In genomic region chr11:92827132-92827531, GRCh38 we compare ENCODE assay signal across 19 cellular contexts.
DNase-seq lines count a peak whose midpoint lies in the region; ATAC-seq, FAIRE-seq and TF ChIP-seq lines count a peak whose summit lies in the region.
"Had no signal": no experiment of that assay in that cellular context is flagged by ENCODE, and none has a peak within 500 bp of the region (broad histone marks: within the 10 kb centered on the region; RNA-seq: fewer than 3 reads in every experiment).

No MANE protein-coding gene starts in this region.

- no peak overlapping the region for H2BK5ac ChIP-seq in mesendoderm (ENCODE audit: low read length)

- H3K4me1 ChIP-seq in SK-N-SH (ENCODE audit: control insufficient read depth in 1 of 2, insufficient read depth in 2 of 2, low read depth in 1 of 2, low read length in 1 of 2) (peaks cover 0 to 28% of the 10 kb centered on the region in 2 experiments; a peak in 3 of 4 replicates), astrocyte (ENCODE audit: insufficient read depth, low read length) (peaks cover 4% of the 10 kb centered on the region), mesendoderm (ENCODE audit: control insufficient read depth, low read depth, low read length) (peaks cover 9% of the 10 kb centered on the region), transverse colon (peaks cover 0 to 4% (median 0%) of the 10 kb centered on the region in 4 donors)
- H3K4me1 ChIP-seq: A549; BLaER1 treated with 17β-estradiol and CSF1 and Interleukin-3, amounts not matched to agents 10 nM and 100 nM had no signal

- H3K36me3 ChIP-seq in SK-N-SH (replicated peaks in 1 of 2; ENCODE audit: control insufficient read depth in 1 of 2, insufficient read depth in 2 of 2, low read length in 1 of 2): no peaks in the 10 kb centered on the region
- no peaks in the 10 kb centered on the region for H3K36me3 ChIP-seq in astrocyte (ENCODE audit: insufficient read depth, low read length)
- H3K36me3 ChIP-seq in mesendoderm (ENCODE audit: control insufficient read depth, insufficient read depth, low read length): no peaks in the 10 kb centered on the region
- H3K36me3 ChIP-seq in transverse colon: no peaks in the 10 kb centered on the region
- H3K36me3 ChIP-seq: BLaER1 treated with 17β-estradiol and CSF1 and Interleukin-3, amounts not matched to agents 10 nM and 100 nM had no signal

- intact Hi-C loops in transverse colon (cut with DNase I; ENCODE audit: low total_unique reads): no loop called here

- CTCF ChIA-PET in SK-N-SH (lab: Yijun Ruan, JAX): no interaction called here

- no peak for FAIRE-seq in astrocyte (lab: Jason Lieb, UNC)
- FAIRE-seq: A549 had no signal

- no peak overlapping the region for H4K8ac ChIP-seq in mesendoderm (ENCODE audit: low read depth, low read length)

- ATAC-seq in SK-N-SH treated with all-trans-retinoic acid at 6 μM for 48 hours (no peak), GM19452 (IDR thresholded peaks at IDR 0.05; ENCODE audit: unreplicated experiment) (no peak), omental fat pad (ENCODE audit: low FRiP score) (no peak)
- ATAC-seq: A549, Panc1 had no signal

- H3K79me2 ChIP-seq in SK-N-SH (ENCODE audit: insufficient read depth): no peaks in the 10 kb centered on the region
- no peaks in the 10 kb centered on the region for H3K79me2 ChIP-seq in astrocyte (ENCODE audit: insufficient read depth, low read length)
- no peaks in the 10 kb centered on the region for H3K79me2 ChIP-seq in mesendoderm (ENCODE audit: control insufficient read depth, insufficient read depth, low read length)

- H3K27me3 ChIP-seq in SK-N-SH (ENCODE audit: insufficient read depth): no peaks in the 10 kb centered on the region
- no peaks in the 10 kb centered on the region for H3K27me3 ChIP-seq in astrocyte (ENCODE audit: insufficient read depth, low read length)
- no peaks in the 10 kb centered on the region for H3K27me3 ChIP-seq in mesendoderm (ENCODE audit: insufficient read depth, low read length, poor library complexity)
- no peaks in the 10 kb centered on the region for H3K27me3 ChIP-seq in transverse colon
- H3K27me3 ChIP-seq: BLaER1 treated with 17β-estradiol and CSF1 and Interleukin-3, amounts not matched to agents 10 nM and 100 nM had no signal

- no peak overlapping the region for H2BK15ac ChIP-seq in mesendoderm (replicated peaks; ENCODE audit: low read depth)

- peaks cover 11% of the 10 kb centered on the region for H3K36me3 Mint-ChIP-seq in astrocyte (ENCODE audit: low read depth, unreplicated experiment)

- no peaks in the 10 kb centered on the region for H3F3A ChIP-seq in SK-N-SH (replicated peaks; ENCODE audit: insufficient read depth)

- H4K20me1 ChIP-seq in SK-N-SH (ENCODE audit: insufficient read depth) (no peaks in the 10 kb centered on the region), astrocyte (ENCODE audit: insufficient read depth, low read length) (no peaks in the 10 kb centered on the region)
- H4K20me1 ChIP-seq: BLaER1 treated with 17β-estradiol and CSF1 and Interleukin-3, amounts not matched to agents 10 nM and 100 nM had no signal

- H3K4ac ChIP-seq in mesendoderm (ENCODE audit: low read depth, low read length): no peak overlapping the region

- in situ Hi-C loops in transverse colon (cut with MboI; ENCODE audit: low pct_ligation_motif_present in 1 of 4, low pct_unique_long_range_greater_than_20kb in 1 of 4, low sequenced_read_pairs in 3 of 4): no loop called here

- no peak overlapping the region for H3K56ac ChIP-seq in mesendoderm (ENCODE audit: low read length)

- H3K4me3 Mint-ChIP-seq in astrocyte (ENCODE audit: unreplicated experiment): no peak overlapping the region

- H3K27ac Mint-ChIP-seq in astrocyte (ENCODE audit: unreplicated experiment): no peak overlapping the region

- no peak overlapping the region for H2BK120ac ChIP-seq in mesendoderm (ENCODE audit: low read depth, low read length)

- peak overlapping the region; percentile 7; the same call in 1 of the 2 replicates for H3K4me2 ChIP-seq in SK-N-SH
- no peak overlapping the region for H3K4me2 ChIP-seq in astrocyte (ENCODE audit: low read length)
- H3K4me2 ChIP-seq in mesendoderm (ENCODE audit: low read length): no peak overlapping the region
- H3K4me2 ChIP-seq: A549; BLaER1 treated with 17β-estradiol and CSF1 and Interleukin-3, amounts not matched to agents 10 nM and 100 nM had no signal

- H4K5ac ChIP-seq in mesendoderm (ENCODE audit: low read length): no peak overlapping the region

- no peak overlapping the region for H2AK5ac ChIP-seq in mesendoderm (ENCODE audit: low read length)

- H3K9ac ChIP-seq in SK-N-SH (no peak overlapping the region), astrocyte (ENCODE audit: low read length) (no peak overlapping the region), mesendoderm (ENCODE audit: low read length) (no peak overlapping the region)
- H3K9ac ChIP-seq: BLaER1 treated with 17β-estradiol and CSF1 and Interleukin-3, amounts not matched to agents 10 nM and 100 nM had no signal

- no peaks in the 10 kb centered on the region for H3K9me2 ChIP-seq in SK-N-SH

- TF ChIP-seq CTCF in SK-N-SH (IDR thresholded peaks at IDR 0.05): no peak
- no peak for TF ChIP-seq CTCF in astrocyte (IDR thresholded peaks at IDR 0.05; ENCODE audit: insufficient read depth, low read depth, low read length)
- TF ChIP-seq CTCF in omental fat pad (IDR thresholded peaks at IDR 0.05): no peak
- no peak for TF ChIP-seq CTCF in transverse colon (IDR thresholded peaks at IDR 0.05)

- no peak for TF ChIP-seq POLR2A in transverse colon (IDR thresholded peaks at IDR 0.05)

- H3K9me3 ChIP-seq in SK-N-SH (no peaks in the 10 kb centered on the region), astrocyte (ENCODE audit: insufficient read depth, low read depth, low read length) (no peaks in the 10 kb centered on the region), transverse colon (no peaks in the 10 kb centered on the region)
- H3K9me3 ChIP-seq: A549; BLaER1 treated with 17β-estradiol and CSF1 and Interleukin-3, amounts not matched to agents 10 nM and 100 nM had no signal

- H3K27me3 Mint-ChIP-seq in astrocyte (ENCODE audit: low read depth, unreplicated experiment): no peaks in the 10 kb centered on the region

- H3K23ac ChIP-seq in mesendoderm (ENCODE audit: low read length): no peak overlapping the region

- WGBS in SK-N-SH (ENCODE audit: low lambda C conversion rate): 57% methylated on average over 2 of the region's 2 CpGs
- WGBS in mesendoderm (ENCODE audit: extremely low coverage, insufficient coverage, low lambda C conversion rate): no CpG with 5 or more reads among the region's 2 CpGs
- WGBS in transverse colon (ENCODE audit: low coverage in 1 of 2), 2 donors: 38 to 57% methylated on average over 1 to 2 of the region's 2 CpGs

- H3K79me1 ChIP-seq in mesendoderm (ENCODE audit: low read length): no peaks in the 10 kb centered on the region

- H3K9me3 Mint-ChIP-seq in astrocyte (ENCODE audit: unreplicated experiment): peaks cover 2% of the 10 kb centered on the region

- DNase-seq in SK-N-SH (no peak), astrocyte (ENCODE audit: low read depth) (peak; percentile 24), mesendoderm (no peak), omental fat pad (ENCODE audit: low spot score) (no peak), transverse colon (no peak)
- DNase-seq: H7, IMR-90, Kasumi-1, MM.1S, NCI-H1417, NCI-H1930, NCI-H2171 treated with DMSO at 0.1 percent for 48 hours, NCI-H510A, NCI-H82 had no signal

- H3K4me1 Mint-ChIP-seq in astrocyte (ENCODE audit: low read depth, unreplicated experiment): peaks cover 10% of the 10 kb centered on the region

- peak overlapping the region; percentile 61 for H3K18ac ChIP-seq in mesendoderm (ENCODE audit: low read length)

- POLR2A ChIA-PET in SK-N-SH (lab: Yijun Ruan, JAX): no interaction called here

- H3K27ac ChIP-seq in SK-N-SH (ENCODE audit: low read depth in 2 of 2, low read length in 1 of 2) (no peak overlapping the region), astrocyte (ENCODE audit: low read depth, low read length) (no peak overlapping the region), mesendoderm (ENCODE audit: low read depth, low read length) (no peak overlapping the region), transverse colon (no peak overlapping the region)
- H3K27ac ChIP-seq: A549; BLaER1 treated with 17β-estradiol and CSF1 and Interleukin-3, amounts not matched to agents 10 nM and 100 nM had no signal

- no peak overlapping the region for H2AFZ ChIP-seq in SK-N-SH (ENCODE audit: low read depth)
- no peak overlapping the region for H2AFZ ChIP-seq in astrocyte (ENCODE audit: low read depth, low read length)

- H3K4me3 ChIP-seq in SK-N-SH (ENCODE audit: low read depth in 2 of 2, low read length in 1 of 2) (no peak overlapping the region), astrocyte (ENCODE audit: insufficient read depth, low read depth, low read length) (no peak overlapping the region), mesendoderm (ENCODE audit: low read length) (no peak overlapping the region), transverse colon (no peak overlapping the region)
- H3K4me3 ChIP-seq: A549; BLaER1 treated with 17β-estradiol and CSF1 and Interleukin-3, amounts not matched to agents 10 nM and 100 nM had no signal

- TF ChIP-seq RAD21 in SK-N-SH (IDR thresholded peaks at IDR 0.05; ENCODE audit: low read length): no peak

- no peak for TF ChIP-seq EP300 in SK-N-SH (IDR thresholded peaks at IDR 0.05; ENCODE audit: borderline replicate concordance in 1 of 2, low read depth in 1 of 2, low read length in 1 of 2)
- no peak for TF ChIP-seq EP300 in transverse colon (IDR thresholded peaks at IDR 0.05; ENCODE audit: low read depth)

TF ChIP-seq in SK-N-SH, 30 proteins besides CTCF, POLR2A, EP300 and RAD21 (continues in another document):
- no peak for TF ChIP-seq FOXJ3 (CRISPR knock-in tag; IDR thresholded peaks at IDR 0.05)
- no peak for TF ChIP-seq GATA2 (CRISPR knock-in tag; IDR thresholded peaks at IDR 0.05)
- TF ChIP-seq MXI1 (IDR thresholded peaks at IDR 0.05; ENCODE audit: low read depth, low read length): no peak
- TF ChIP-seq TCF12 (IDR thresholded peaks at IDR 0.05): no peak
- TF ChIP-seq MEF2A (IDR thresholded peaks at IDR 0.05; ENCODE audit: borderline replicate concordance, low read depth): no peak
- TF ChIP-seq TEAD4 (IDR thresholded peaks at IDR 0.05; ENCODE audit: borderline replicate concordance, insufficient read depth): no peak

TF ChIP-seq in SK-N-SH treated with all-trans-retinoic acid at 6 μM for 48 hours, 23 proteins besides CTCF, POLR2A, EP300 and RAD21 (continues in another document):
- TF ChIP-seq ISL1 (CRISPR knock-in tag; IDR thresholded peaks at IDR 0.05): no peak
- TF ChIP-seq GLIS3 (CRISPR knock-in tag; IDR thresholded peaks at IDR 0.05): no peak
